In the genomic region with DNA sequence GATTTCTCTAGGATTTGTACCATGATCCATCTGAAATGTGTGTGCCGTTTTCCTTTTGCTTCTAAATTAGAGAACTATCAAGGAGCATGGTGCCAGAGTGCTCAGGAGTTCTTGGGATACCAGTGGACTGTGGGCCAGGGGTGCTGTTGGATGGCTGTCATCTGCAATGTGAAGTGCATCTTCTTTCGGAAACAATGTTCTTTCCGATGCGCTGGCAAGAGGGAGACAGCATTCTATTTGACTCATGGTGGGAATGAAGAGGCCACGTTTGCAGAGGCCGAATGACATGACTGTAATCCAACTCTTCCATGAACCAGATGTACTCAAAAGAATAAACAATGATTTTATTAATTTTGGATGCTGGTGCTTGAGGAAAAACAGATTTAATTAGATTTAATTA, we compare ENCODE assay signal across 18 cellular contexts. TPM values are rescaled to one million over a fixed set of nuclear protein-coding genes. Genes with fewer than 3 reads are reported as not detected.
DNase-seq lines count a peak whose midpoint lies in the region; ATAC-seq and TF ChIP-seq lines count a peak whose summit lies in the region.
"Had no signal": no experiment of that assay in that cellular context is flagged by ENCODE, and none has a peak within 500 bp of the region (broad histone marks: within the 10 kb centered on the region; RNA-seq: fewer than 3 reads in every experiment).

No MANE protein-coding gene starts in this region.

- TF ChIP-seq CTCF in fibroblast of mammary gland (conservative IDR thresholded peaks at IDR 0.05; ENCODE audit: control insufficient read depth, insufficient read depth, low read depth, low read length) (no peak), right atrium auricular region (IDR thresholded peaks at IDR 0.05) (no peak)

- H3K9me3 Mint-ChIP-seq in activated naive CD8-positive, alpha-beta T cell treated with anti-CD3 and anti-CD28 coated beads for 36 hours, result peaks cover 7% of the 10 kb centered on the region

- peak; percentile 59 for ATAC-seq in Right ventricle myocardium inferior
- ATAC-seq in GM19328 (IDR thresholded peaks at IDR 0.05; ENCODE audit: unreplicated experiment), result no peak

- H3K27me3 ChIP-seq in right atrium auricular region, result no peaks in the 10 kb centered on the region

- H3K4me3 Mint-ChIP-seq in activated naive CD8-positive, alpha-beta T cell treated with anti-CD3 and anti-CD28 coated beads for 36 hours, result no peak overlapping the region

- no peak overlapping the region for H3K27ac Mint-ChIP-seq in activated naive CD8-positive, alpha-beta T cell treated with anti-CD3 and anti-CD28 coated beads for 36 hours

- no peaks in the 10 kb centered on the region for H3K4me1 Mint-ChIP-seq in activated naive CD8-positive, alpha-beta T cell treated with anti-CD3 and anti-CD28 coated beads for 36 hours

- H3K4me3 ChIP-seq in fibroblast of mammary gland (ENCODE audit: control insufficient read depth, low read depth, low read length) (no peak overlapping the region), right atrium auricular region (no peak overlapping the region)
- H3K4me3 ChIP-seq: HAP-1 had no signal

- peak overlapping the region; percentile 68 to 71 for H3K27ac ChIP-seq in right atrium auricular region
- H3K27ac ChIP-seq: 22Rv1 had no signal

- intact Hi-C loops in Right ventricle myocardium inferior (cut with DNase I) (no loop called here), cardiac septum (cut with DNase I) (loop anchor here (2.0 kb wide), 1 partner anchor 31 kb away; no protein-coding TSS in a partner anchor)

- H3K36me3 ChIP-seq in right atrium auricular region, result no peaks in the 10 kb centered on the region
- H3K36me3 ChIP-seq: HAP-1 had no signal

- no peaks in the 10 kb centered on the region for H3K27me3 Mint-ChIP-seq in activated naive CD8-positive, alpha-beta T cell treated with anti-CD3 and anti-CD28 coated beads for 36 hours

- H3K36me3 Mint-ChIP-seq in activated naive CD8-positive, alpha-beta T cell treated with anti-CD3 and anti-CD28 coated beads for 36 hours, result no peaks in the 10 kb centered on the region

- H3K4me1 ChIP-seq in right atrium auricular region, result peaks cover 0 to 24% of the 10 kb centered on the region in 2 donors
- H3K4me1 ChIP-seq: HAP-1 had no signal

- no peaks in the 10 kb centered on the region for H3K9me3 ChIP-seq in right atrium auricular region
- H3K9me3 ChIP-seq: HAP-1 had no signal

- DNase-seq in Right ventricle myocardium inferior (ENCODE audit: missing footprints) (no peak), cardiac septum (ENCODE audit: low spot score) (no peak), fibroblast of mammary gland (ENCODE audit: low read depth) (peak; percentile 73), right atrium auricular region (ENCODE audit: low spot score) (no peak), T-helper 2 cell (no peak), NCI-H69 (lab: John Stamatoyannopoulos, UW) (no peak)
- no peak for DNase-seq in activated naive CD8-positive, alpha-beta T cell treated with anti-CD3 and anti-CD28 coated beads for 36 hours
- DNase-seq: C1 segment of cervical spinal cord, DMS 273 treated with DMSO at 0.1 percent for 48 hours, NCI-H1105 treated with DMSO at 0.1 percent for 48 hours, NCI-H1694 treated with DMSO at 0.1 percent for 48 hours, NCI-H2107, NCI-H345, NCI-H526 treated with DMSO at 0.1 percent for 48 hours, SIG-M5 had no signal

RNA-seq across cellular contexts. Expression of a gene that starts 45.5 kb away (rescaled TPM):
- 1.1 TPM for total RNA-seq in Right ventricle myocardium inferior
- total RNA-seq in cardiac septum, result 6.9 TPM
- total RNA-seq in right atrium auricular region, result 1 to 10 TPM; 1.5 to 1.7 TPM
- not detected for total RNA-seq in activated naive CD8-positive, alpha-beta T cell treated with anti-CD3 and anti-CD28 coated beads for 36 hours
